1 cellular context compared by ENCODE assay signal in genomic region chr10:22615819-22616499, GRCh38.
TF ChIP-seq lines count a peak whose summit lies in the region.

No MANE protein-coding gene starts in this region.

TF ChIP-seq in K562, 482 proteins besides CTCF, POLR2A, EP300 and RAD21 (continued from another document and continues in another):
- TF ChIP-seq ARID3B (CRISPR knock-in tag; IDR thresholded peaks at IDR 0.05; ENCODE audit: borderline replicate concordance) (no peak), MTF1 (CRISPR knock-in tag; IDR thresholded peaks at IDR 0.05; ENCODE audit: borderline replicate concordance) (no peak), ZNF133 (CRISPR knock-in tag; IDR thresholded peaks at IDR 0.05) (no peak), HINFP (tag; conservative IDR thresholded peaks at IDR 0.05; ENCODE audit: low read depth) (no peak), HDGF (IDR thresholded peaks at IDR 0.05) (peak; percentile 46; the same call in 1 of the 2 replicates), CC2D1A (IDR thresholded peaks at IDR 0.05) (peak; percentile 78; the same call in 1 of the 2 replicates), IRF2 (CRISPR knock-in tag; IDR thresholded peaks at IDR 0.05) (no peak), CLOCK (CRISPR knock-in tag; IDR thresholded peaks at IDR 0.05; ENCODE audit: borderline replicate concordance) (no peak), COPS2 (conservative IDR thresholded peaks at IDR 0.05) (no peak), E2F6 (IDR thresholded peaks at IDR 0.05; ENCODE audit: borderline replicate concordance in 1 of 2, extremely low read depth in 1 of 2, insufficient read depth in 1 of 2, insufficient read length in 1 of 2, low read depth in 1 of 2, low read length in 1 of 2, poor library complexity in 1 of 2, severe bottlenecking in 1 of 2) (peak; percentile 35 to 75), HMG20A (CRISPR knock-in tag; conservative IDR thresholded peaks at IDR 0.05) (no peak), TARDBP (IDR thresholded peaks at IDR 0.05) (no peak), BRF1 (IDR thresholded peaks at IDR 0.05; ENCODE audit: borderline replicate concordance, extremely low read depth, insufficient read length) (no peak), HDAC2 (IDR thresholded peaks at IDR 0.05) (peak; percentile 97), RNF2 (IDR thresholded peaks at IDR 0.05) (peak; percentile 80), FOXJ2 (tag; IDR thresholded peaks at IDR 0.05) (no peak), ELK1 (CRISPR knock-in tag; IDR thresholded peaks at IDR 0.05) (no peak), CHD4 (IDR thresholded peaks at IDR 0.05; ENCODE audit: insufficient read depth, insufficient replicate concordance, low read depth, low read length, poor library complexity, severe bottlenecking) (peak; percentile 97), UBTF (IDR thresholded peaks at IDR 0.05; ENCODE audit: borderline replicate concordance in 1 of 2, low read depth in 2 of 2, low read length in 2 of 2) (no peak), ZNF121 (CRISPR knock-in tag; conservative IDR thresholded peaks at IDR 0.05) (no peak), PHF20 (IDR thresholded peaks at IDR 0.05; ENCODE audit: partially characterized antibody) (no peak), CREBBP (IDR thresholded peaks at IDR 0.05; ENCODE audit: low read depth, low read length) (no peak), ZBTB33 (CRISPR knock-in tag; IDR thresholded peaks at IDR 0.05) (no peak), MAZ (CRISPR knock-in tag; conservative IDR thresholded peaks at IDR 0.05 in 1 of 2, IDR thresholded peaks at IDR 0.05 in 1 of 2) (peak; percentile 26 to 66; a peak in 3 of 4 replicates), C11orf30 (IDR thresholded peaks at IDR 0.05; ENCODE audit: low read depth) (no peak), CBX2 (IDR thresholded peaks at IDR 0.05; ENCODE audit: insufficient read depth, low read length, poor library complexity, severe bottlenecking) (no peak), TOE1 (IDR thresholded peaks at IDR 0.05; ENCODE audit: borderline replicate concordance) (peak; percentile 58; the same call in 1 of the 2 replicates), TOE1 (CRISPR knock-in tag; IDR thresholded peaks at IDR 0.05; ENCODE audit: borderline replicate concordance, low read depth) (0 out of 2 replicates have a peak, but pooled peaks have one; percentile 65), TSHZ1 (CRISPR knock-in tag; IDR thresholded peaks at IDR 0.05) (no peak), ZNF398 (CRISPR knock-in tag; IDR thresholded peaks at IDR 0.05) (no peak), NR3C1 (CRISPR knock-in tag; IDR thresholded peaks at IDR 0.05) (no peak), MYC (IDR thresholded peaks at IDR 0.05; ENCODE audit: low read depth, low read length) (peak; percentile 96), MYC (CRISPR knock-in tag; IDR thresholded peaks at IDR 0.05; ENCODE audit: borderline replicate concordance, low read depth) (peak; percentile 86), MAX (CRISPR knock-in tag; IDR thresholded peaks at IDR 0.05) (peak; percentile 81), HES1 (IDR thresholded peaks at IDR 0.05; ENCODE audit: low read depth) (peak; percentile 48), RUNX1 (IDR thresholded peaks at IDR 0.05; ENCODE audit: low read depth) (no peak), DDX20 (tag; IDR thresholded peaks at IDR 0.05; ENCODE audit: low read depth) (no peak), ZC3H11A (IDR thresholded peaks at IDR 0.05; ENCODE audit: low read depth, low read length) (no peak), ZNF263 (CRISPR knock-in tag; IDR thresholded peaks at IDR 0.05; ENCODE audit: borderline replicate concordance) (no peak; the same call in 1 of the 2 replicates), RB1 (IDR thresholded peaks at IDR 0.05; ENCODE audit: low read depth) (no peak), ESRRA (IDR thresholded peaks at IDR 0.05; ENCODE audit: borderline replicate concordance, low read depth) (0 out of 2 replicates have a peak, but pooled peaks have one; percentile 17), PTRF (tag; IDR thresholded peaks at IDR 0.05) (no peak), ZNF140 (CRISPR knock-in tag; IDR thresholded peaks at IDR 0.05) (no peak), TEAD2 (tag; IDR thresholded peaks at IDR 0.05) (0 out of 2 replicates have a peak, but pooled peaks have one; percentile 52)
